17 cellular contexts compared by ENCODE assay signal in genomic region chr6:112204350-112204706, GRCh38. TPM values are rescaled to one million over a fixed set of nuclear protein-coding genes. Genes with fewer than 3 reads are reported as not detected.
DNase-seq lines count a peak whose midpoint lies in the region; ATAC-seq and TF ChIP-seq lines count a peak whose summit lies in the region.
"Had no signal": no experiment of that assay in that cellular context is flagged by ENCODE, and none has a peak within 500 bp of the region (broad histone marks: within the 10 kb centered on the region; RNA-seq: fewer than 3 reads in every experiment).

No MANE protein-coding gene starts in this region.

- intact Hi-C loops in tibial artery (cut with DNase I; ENCODE audit: low total_unique reads) = loop anchor here (5.0 to 10.0 kb wide), 2 partner anchors 50 to 98 kb away; partner anchors contain the start of gene LAMA4

- POLR2A ChIA-PET in activated CD4-positive, alpha-beta memory T cell treated with anti-CD3 and anti-CD28 coated beads, Interleukin-2, amount 10 ng/mL, durations not matched to agents 7 days and 5 days (lab: Charles Lee) = no interaction called here

- peak; percentile 9 for ATAC-seq in GM19395 (IDR thresholded peaks at IDR 0.05; ENCODE audit: unreplicated experiment)
- peak; percentile 24 for ATAC-seq in HG03460 (IDR thresholded peaks at IDR 0.05; ENCODE audit: unreplicated experiment)
- ATAC-seq: stimulated activated naive B cell treated with anti-CD40 and anti-IgM and Interleukin-4, amounts not matched to agents 10 μg/mL and 1 μg/mL and 100 μg/mL, for 72 hours had no signal

- peaks cover 33% of the 10 kb centered on the region for H3K27me3 Mint-ChIP-seq in activated CD4-positive, alpha-beta memory T cell treated with anti-CD3 and anti-CD28 coated beads, Interleukin-2, amount 10 ng/mL, durations not matched to agents 7 days and 5 days

- no peaks in the 10 kb centered on the region for H3K4me1 Mint-ChIP-seq in activated CD4-positive, alpha-beta memory T cell treated with anti-CD3 and anti-CD28 coated beads, Interleukin-2, amount 10 ng/mL, durations not matched to agents 7 days and 5 days

- no peaks in the 10 kb centered on the region for H3K9me3 Mint-ChIP-seq in activated CD4-positive, alpha-beta memory T cell treated with anti-CD3 and anti-CD28 coated beads, Interleukin-2, amount 10 ng/mL, durations not matched to agents 7 days and 5 days
- H3K9me3 Mint-ChIP-seq: activated T-cell treated with anti-CD3 and anti-CD28 coated beads, Interleukin-2, amount 50 U/mL, for 72 hours; dendritic cell treated with granulocyte-macrophage colony-stimulating factor and Interleukin-4, amounts not matched to agents 40 ng/mL and 50 ng/mL, for 4 days had no signal

- no peak overlapping the region for H3K4me3 Mint-ChIP-seq in activated CD4-positive, alpha-beta memory T cell treated with anti-CD3 and anti-CD28 coated beads, Interleukin-2, amount 10 ng/mL, durations not matched to agents 7 days and 5 days
- H3K4me3 Mint-ChIP-seq: CD4-positive, alpha-beta T cell; dendritic cell treated with granulocyte-macrophage colony-stimulating factor and Interleukin-4, amounts not matched to agents 40 ng/mL and 50 ng/mL, for 4 days; stimulated activated naive B cell treated with anti-CD40 and anti-IgM and Interleukin-4, amounts not matched to agents 10 μg/mL and 1 μg/mL and 100 μg/mL, for 72 hours had no signal

- TF ChIP-seq CTCF in tibial artery (IDR thresholded peaks at IDR 0.05) = no peak

- peaks cover 0 to 46% (median 18%) of the 10 kb centered on the region in 4 donors for H3K4me1 ChIP-seq in tibial artery
- H3K4me1 ChIP-seq: prostate gland had no signal

- CTCF ChIA-PET in activated CD4-positive, alpha-beta memory T cell treated with anti-CD3 and anti-CD28 coated beads, Interleukin-2, amount 10 ng/mL, durations not matched to agents 7 days and 5 days (lab: Charles Lee) = interaction anchor here (0.6 kb wide), 1 partner anchor 41 kb away, joined by 3 read pairs; no protein-coding TSS in a partner anchor

- no peaks in the 10 kb centered on the region for H3K9me3 ChIP-seq in tibial artery
- H3K9me3 ChIP-seq: prostate gland had no signal

- no peaks in the 10 kb centered on the region for H3K27me3 ChIP-seq in tibial artery
- H3K27me3 ChIP-seq: foreskin keratinocyte had no signal

- H3K27ac Mint-ChIP-seq in activated CD4-positive, alpha-beta memory T cell treated with anti-CD3 and anti-CD28 coated beads, Interleukin-2, amount 10 ng/mL, durations not matched to agents 7 days and 5 days = no peak overlapping the region
- H3K27ac Mint-ChIP-seq: activated T-cell treated with anti-CD3 and anti-CD28 coated beads, Interleukin-2, amount 50 U/mL, for 72 hours; CD4-positive, alpha-beta T cell; dendritic cell treated with granulocyte-macrophage colony-stimulating factor and Interleukin-4, amounts not matched to agents 40 ng/mL and 50 ng/mL, for 4 days; stimulated activated naive B cell treated with anti-CD40 and anti-IgM and Interleukin-4, amounts not matched to agents 10 μg/mL and 1 μg/mL and 100 μg/mL, for 72 hours had no signal

- peaks cover 0 to 28% (median 14%) of the 10 kb centered on the region in 3 donors for H3K36me3 ChIP-seq in tibial artery
- H3K36me3 ChIP-seq: prostate gland had no signal

- DNase-seq in epithelial cell of prostate (ENCODE audit: low read depth, low spot score) (no peak), tibial artery (no peak), NCI-H1417 (lab: John Stamatoyannopoulos, UW) (no peak), D341Med (ENCODE audit: low spot score) (no peak)
- DNase-seq in activated CD4-positive, alpha-beta memory T cell treated with anti-CD3 and anti-CD28 coated beads, Interleukin-2, amount 10 ng/mL, durations not matched to agents 7 days and 5 days = no peak
- DNase-seq: activated CD4-positive, alpha-beta T cell treated with anti-CD3 and anti-CD28 coated beads for 4 hours; activated T-cell treated with anti-CD3 and anti-CD28 coated beads, Interleukin-2, amount 50 U/mL, for 72 hours; CD4-positive, alpha-beta T cell; stimulated activated CD4-positive, alpha-beta T cell treated with anti-CD3 and anti-CD28 coated beads, Interleukin-4, amount 100 ng/mL, for 24 hours; stimulated activated naive B cell treated with anti-CD40 and anti-IgM and Interleukin-4, amounts not matched to agents 10 μg/mL and 1 μg/mL and 100 μg/mL, for 72 hours; T-helper 1 cell had no signal

- no peak overlapping the region for H3K4me3 ChIP-seq in tibial artery
- H3K4me3 ChIP-seq: prostate gland had no signal

- no peaks in the 10 kb centered on the region for H3K36me3 Mint-ChIP-seq in activated CD4-positive, alpha-beta memory T cell treated with anti-CD3 and anti-CD28 coated beads, Interleukin-2, amount 10 ng/mL, durations not matched to agents 7 days and 5 days (ENCODE audit: low read depth)
- H3K36me3 Mint-ChIP-seq: stimulated activated naive B cell treated with anti-CD40 and anti-IgM and Interleukin-4, amounts not matched to agents 10 μg/mL and 1 μg/mL and 100 μg/mL, for 72 hours had no signal

- H3K27ac ChIP-seq in epithelial cell of prostate = peak overlapping the region; percentile 84
- peak overlapping the region; percentile 44 to 52 for H3K27ac ChIP-seq in tibial artery
- H3K27ac ChIP-seq: foreskin keratinocyte, prostate gland had no signal

RNA-seq across cellular contexts. Expression of gene LAMA4, which starts 50.0 kb away (rescaled TPM):
- not detected for total RNA-seq in activated CD4-positive, alpha-beta memory T cell treated with anti-CD3 and anti-CD28 coated beads, Interleukin-2, amount 10 ng/mL, durations not matched to agents 7 days and 5 days
- total RNA-seq: CD4-positive, alpha-beta T cell; foreskin keratinocyte; OCI-LY7 had no signal
